1 cellular context compared by ENCODE assay signal in the genomic region with DNA sequence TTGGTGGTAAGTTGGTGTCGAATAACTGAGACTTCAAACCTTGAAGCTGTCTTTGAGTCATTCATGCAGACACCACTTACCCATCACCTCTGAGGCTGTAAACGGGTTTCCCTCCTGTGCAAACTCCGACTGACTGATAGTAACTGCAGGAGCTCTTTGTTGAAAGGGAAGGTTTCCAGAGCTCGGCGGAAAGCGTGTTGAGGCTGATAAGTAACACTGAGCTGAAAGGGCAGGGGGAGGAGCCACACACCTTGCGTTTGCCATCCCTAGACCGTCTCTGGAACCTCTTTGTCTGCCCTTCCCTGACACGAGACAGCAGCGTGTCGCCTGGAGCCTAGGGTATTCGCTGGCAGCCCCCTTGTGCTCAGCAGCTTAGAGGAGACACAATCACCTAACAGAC.
TF ChIP-seq lines count a peak whose summit lies in the region.

No MANE protein-coding gene starts in this region.

TF ChIP-seq in GM12878, 131 proteins besides CTCF, POLR2A, EP300 and RAD21:
- TF ChIP-seq, protein P1, sequence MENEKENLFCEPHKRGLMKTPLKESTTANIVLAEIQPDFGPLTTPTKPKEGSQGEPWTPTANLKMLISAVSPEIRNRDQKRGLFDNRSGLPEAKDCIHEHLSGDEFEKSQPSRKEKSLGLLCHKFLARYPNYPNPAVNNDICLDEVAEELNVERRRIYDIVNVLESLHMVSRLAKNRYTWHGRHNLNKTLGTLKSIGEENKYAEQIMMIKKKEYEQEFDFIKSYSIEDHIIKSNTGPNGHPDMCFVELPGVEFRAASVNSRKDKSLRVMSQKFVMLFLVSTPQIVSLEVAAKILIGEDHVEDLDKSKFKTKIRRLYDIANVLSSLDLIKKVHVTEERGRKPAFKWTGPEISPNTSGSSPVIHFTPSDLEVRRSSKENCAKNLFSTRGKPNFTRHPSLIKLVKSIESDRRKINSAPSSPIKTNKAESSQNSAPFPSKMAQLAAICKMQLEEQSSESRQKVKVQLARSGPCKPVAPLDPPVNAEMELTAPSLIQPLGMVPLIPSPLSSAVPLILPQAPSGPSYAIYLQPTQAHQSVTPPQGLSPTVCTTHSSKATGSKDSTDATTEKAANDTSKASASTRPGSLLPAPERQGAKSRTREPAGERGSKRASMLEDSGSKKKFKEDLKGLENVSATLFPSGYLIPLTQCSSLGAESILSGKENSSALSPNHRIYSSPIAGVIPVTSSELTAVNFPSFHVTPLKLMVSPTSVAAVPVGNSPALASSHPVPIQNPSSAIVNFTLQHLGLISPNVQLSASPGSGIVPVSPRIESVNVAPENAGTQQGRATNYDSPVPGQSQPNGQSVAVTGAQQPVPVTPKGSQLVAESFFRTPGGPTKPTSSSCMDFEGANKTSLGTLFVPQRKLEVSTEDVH (IDR thresholded peaks at IDR 0.05; ENCODE audit: low read depth, partially characterized antibody) = no peak
- TF ChIP-seq, protein P2, sequence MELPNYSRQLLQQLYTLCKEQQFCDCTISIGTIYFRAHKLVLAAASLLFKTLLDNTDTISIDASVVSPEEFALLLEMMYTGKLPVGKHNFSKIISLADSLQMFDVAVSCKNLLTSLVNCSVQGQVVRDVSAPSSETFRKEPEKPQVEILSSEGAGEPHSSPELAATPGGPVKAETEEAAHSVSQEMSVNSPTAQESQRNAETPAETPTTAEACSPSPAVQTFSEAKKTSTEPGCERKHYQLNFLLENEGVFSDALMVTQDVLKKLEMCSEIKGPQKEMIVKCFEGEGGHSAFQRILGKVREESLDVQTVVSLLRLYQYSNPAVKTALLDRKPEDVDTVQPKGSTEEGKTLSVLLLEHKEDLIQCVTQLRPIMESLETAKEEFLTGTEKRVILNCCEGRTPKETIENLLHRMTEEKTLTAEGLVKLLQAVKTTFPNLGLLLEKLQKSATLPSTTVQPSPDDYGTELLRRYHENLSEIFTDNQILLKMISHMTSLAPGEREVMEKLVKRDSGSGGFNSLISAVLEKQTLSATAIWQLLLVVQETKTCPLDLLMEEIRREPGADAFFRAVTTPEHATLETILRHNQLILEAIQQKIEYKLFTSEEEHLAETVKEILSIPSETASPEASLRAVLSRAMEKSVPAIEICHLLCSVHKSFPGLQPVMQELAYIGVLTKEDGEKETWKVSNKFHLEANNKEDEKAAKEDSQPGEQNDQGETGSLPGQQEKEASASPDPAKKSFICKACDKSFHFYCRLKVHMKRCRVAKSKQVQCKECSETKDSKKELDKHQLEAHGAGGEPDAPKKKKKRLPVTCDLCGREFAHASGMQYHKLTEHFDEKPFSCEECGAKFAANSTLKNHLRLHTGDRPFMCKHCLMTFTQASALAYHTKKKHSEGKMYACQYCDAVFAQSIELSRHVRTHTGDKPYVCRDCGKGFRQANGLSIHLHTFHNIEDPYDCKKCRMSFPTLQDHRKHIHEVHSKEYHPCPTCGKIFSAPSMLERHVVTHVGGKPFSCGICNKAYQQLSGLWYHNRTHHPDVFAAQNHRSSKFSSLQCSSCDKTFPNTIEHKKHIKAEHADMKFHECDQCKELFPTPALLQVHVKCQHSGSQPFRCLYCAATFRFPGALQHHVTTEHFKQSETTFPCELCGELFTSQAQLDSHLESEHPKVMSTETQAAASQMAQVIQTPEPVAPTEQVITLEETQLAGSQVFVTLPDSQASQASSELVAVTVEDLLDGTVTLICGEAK (IDR thresholded peaks at IDR 0.05; ENCODE audit: borderline replicate concordance) = no peak
- TF ChIP-seq RCOR1 (conservative IDR thresholded peaks at IDR 0.05; ENCODE audit: low read depth, low read length) = no peak
- no peak for TF ChIP-seq NBN (IDR thresholded peaks at IDR 0.05)
- no peak for TF ChIP-seq MEF2B (IDR thresholded peaks at IDR 0.05; ENCODE audit: partially characterized antibody, poor library complexity, severe bottlenecking)
- TF ChIP-seq ZNF274 (IDR thresholded peaks at IDR 0.05; ENCODE audit: insufficient read depth, insufficient read length) = no peak
- TF ChIP-seq CREM (IDR thresholded peaks at IDR 0.05; ENCODE audit: low read depth) = no peak
- TF ChIP-seq KAT2A (conservative IDR thresholded peaks at IDR 0.05; ENCODE audit: control insufficient read depth, low read depth, low read length) = no peak
- TF ChIP-seq TCF12 (IDR thresholded peaks at IDR 0.05; ENCODE audit: low read depth, low read length) = no peak
- TF ChIP-seq ESRRA (IDR thresholded peaks at IDR 0.05; ENCODE audit: low read length) = no peak
